Comparison of ENCODE assay signal across 9 cellular contexts in genomic region chr7:30321089-30321991, GRCh38. TPM values are rescaled to one million over a fixed set of nuclear protein-coding genes. Genes with fewer than 3 reads are reported as not detected.
DNase-seq lines count a peak whose midpoint lies in the region; ATAC-seq and TF ChIP-seq lines count a peak whose summit lies in the region.
"Had no signal": no experiment of that assay in that cellular context is flagged by ENCODE, and none has a peak within 500 bp of the region (broad histone marks: within the 10 kb centered on the region; RNA-seq: fewer than 3 reads in every experiment).

No MANE protein-coding gene starts in this region.

- H3K4me1 Mint-ChIP-seq in activated naive CD4-positive, alpha-beta T cell treated with anti-CD3 and anti-CD28 coated beads, Interleukin-2, amount 10 ng/mL, durations not matched to agents 7 days and 5 days, result peaks cover 52% of the 10 kb centered on the region
- peaks cover 62% of the 10 kb centered on the region for H3K4me1 Mint-ChIP-seq in activated CD4-positive, alpha-beta memory T cell treated with anti-CD3 and anti-CD28 coated beads, Interleukin-2, amount 10 ng/mL, durations not matched to agents 7 days and 5 days
- no peaks in the 10 kb centered on the region for H3K4me1 Mint-ChIP-seq in Caco-2 (ENCODE audit: low read depth, unreplicated experiment)

- POLR2A ChIA-PET in activated CD4-positive, alpha-beta memory T cell treated with anti-CD3 and anti-CD28 coated beads, Interleukin-2, amount 10 ng/mL, durations not matched to agents 7 days and 5 days (lab: Charles Lee), result interaction anchor here (1.1 to 3.7 kb wide), 13 partner anchors 8 to 295 kb away, joined by 3 to 83 read pairs (median 10); partner anchors contain the start of genes FKBP14, GARS1, NOD1 and ZNRF2
- POLR2A ChIA-PET in Caco-2 (lab: Charles Lee), result no interaction called here

- H3K4me1 ChIP-seq in iPS-18a (ENCODE audit: control insufficient read depth, low read depth, low read length), result peaks cover 55% of the 10 kb centered on the region
- H3K4me1 ChIP-seq in upper lobe of left lung, result peaks cover 6 to 20% (median 11%) of the 10 kb centered on the region in 4 donors
- H3K4me1 ChIP-seq in Caco-2, result no peaks in the 10 kb centered on the region

- H3K27me3 Mint-ChIP-seq in activated naive CD4-positive, alpha-beta T cell treated with anti-CD3 and anti-CD28 coated beads, Interleukin-2, amount 10 ng/mL, durations not matched to agents 7 days and 5 days, result no peaks in the 10 kb centered on the region
- no peaks in the 10 kb centered on the region for H3K27me3 Mint-ChIP-seq in activated CD4-positive, alpha-beta memory T cell treated with anti-CD3 and anti-CD28 coated beads, Interleukin-2, amount 10 ng/mL, durations not matched to agents 7 days and 5 days
- H3K27me3 Mint-ChIP-seq in Caco-2 (ENCODE audit: insufficient read depth, unreplicated experiment), result no peaks in the 10 kb centered on the region

- peak overlapping the region; percentile 27 for H3K9ac ChIP-seq in iPS-18a (ENCODE audit: low read length)

- peak overlapping the region; percentile 98 for H3K27ac Mint-ChIP-seq in activated naive CD4-positive, alpha-beta T cell treated with anti-CD3 and anti-CD28 coated beads, Interleukin-2, amount 10 ng/mL, durations not matched to agents 7 days and 5 days
- H3K27ac Mint-ChIP-seq in activated CD4-positive, alpha-beta memory T cell treated with anti-CD3 and anti-CD28 coated beads, Interleukin-2, amount 10 ng/mL, durations not matched to agents 7 days and 5 days, result peak overlapping the region; percentile 96
- H3K27ac Mint-ChIP-seq in Caco-2 (ENCODE audit: unreplicated experiment), result no peak overlapping the region

- intact Hi-C loops in Caco-2 (cut with micrococcal nuclease; ENCODE audit: unreplicated experiment), result no loop called here

- no peaks in the 10 kb centered on the region for H3K36me3 ChIP-seq in iPS-18a (ENCODE audit: control insufficient read depth, low read depth, low read length)
- H3K36me3 ChIP-seq in upper lobe of left lung, result peaks cover 0 to 2% (median 0%) of the 10 kb centered on the region in 4 donors
- H3K36me3 ChIP-seq in Caco-2 (ENCODE audit: control insufficient read depth, insufficient read depth, low read length), result no peaks in the 10 kb centered on the region

- TF ChIP-seq CTCF in upper lobe of left lung (IDR thresholded peaks at IDR 0.05) (no peak), Caco-2 (IDR thresholded peaks at IDR 0.05; ENCODE audit: insufficient read depth in 1 of 2, low read depth in 1 of 2, low read length in 1 of 2, severe bottlenecking in 1 of 2, unreplicated experiment in 1 of 2) (no peak)

- DNase-seq in activated naive CD4-positive, alpha-beta T cell treated with anti-CD3 and anti-CD28 coated beads, Interleukin-2, amount 10 ng/mL, durations not matched to agents 7 days and 5 days, result no peak
- DNase-seq in activated naive CD4-positive, alpha-beta T cell (lab: John Stamatoyannopoulos, UW), result no peak
- DNase-seq in activated CD4-positive, alpha-beta memory T cell treated with anti-CD3 and anti-CD28 coated beads, Interleukin-2, amount 10 ng/mL, durations not matched to agents 7 days and 5 days, result no peak
- DNase-seq in upper lobe of left lung (no peak), Caco-2 (no peak)
- DNase-seq: NCI-H1436 treated with DMSO at 0.1 percent for 48 hours had no signal

- no peak for TF ChIP-seq EP300 in upper lobe of left lung (IDR thresholded peaks at IDR 0.05)

- H3K4me3 Mint-ChIP-seq in activated naive CD4-positive, alpha-beta T cell treated with anti-CD3 and anti-CD28 coated beads, Interleukin-2, amount 10 ng/mL, durations not matched to agents 7 days and 5 days, result peak overlapping the region; percentile 61
- peak overlapping the region; percentile 73 for H3K4me3 Mint-ChIP-seq in activated CD4-positive, alpha-beta memory T cell treated with anti-CD3 and anti-CD28 coated beads, Interleukin-2, amount 10 ng/mL, durations not matched to agents 7 days and 5 days
- no peak overlapping the region for H3K4me3 Mint-ChIP-seq in Caco-2 (ENCODE audit: unreplicated experiment)

- H3K4me3 ChIP-seq in iPS-18a (ENCODE audit: low read length) (peak overlapping the region; percentile 21), upper lobe of left lung (peak overlapping the region in 2 of 4 donors; percentile 15 to 25), Caco-2 (ENCODE audit: low read depth, low read length) (no peak overlapping the region)

- peak overlapping the region; percentile 81 for H3K27ac ChIP-seq in iPS-18a (ENCODE audit: low read length)
- H3K27ac ChIP-seq in upper lobe of left lung, result peak overlapping the region; percentile 49 to 71 (median 62)

- WGBS in upper lobe of left lung, 2 donors, result 43 to 45% methylated on average over 8 of the region's 8 CpGs

- H3K9me3 ChIP-seq in iPS-18a (ENCODE audit: control insufficient read depth, low read depth, low read length), result no peaks in the 10 kb centered on the region
- H3K9me3 ChIP-seq in upper lobe of left lung, result no peaks in the 10 kb centered on the region
- H3K9me3 ChIP-seq in Caco-2, result no peaks in the 10 kb centered on the region

- ATAC-seq in upper lobe of left lung (ENCODE audit: low FRiP score in 2 of 2), result peak in 1 of 2 donors; percentile 67
- no peak for ATAC-seq in HG02763 (IDR thresholded peaks at IDR 0.05; ENCODE audit: unreplicated experiment)
- no peak for ATAC-seq in GM21515 (IDR thresholded peaks at IDR 0.05; ENCODE audit: unreplicated experiment)

- H3K36me3 Mint-ChIP-seq in activated naive CD4-positive, alpha-beta T cell treated with anti-CD3 and anti-CD28 coated beads, Interleukin-2, amount 10 ng/mL, durations not matched to agents 7 days and 5 days, result peaks cover 21% of the 10 kb centered on the region
- peaks cover 13% of the 10 kb centered on the region for H3K36me3 Mint-ChIP-seq in activated CD4-positive, alpha-beta memory T cell treated with anti-CD3 and anti-CD28 coated beads, Interleukin-2, amount 10 ng/mL, durations not matched to agents 7 days and 5 days (ENCODE audit: low read depth)
- H3K36me3 Mint-ChIP-seq in Caco-2 (ENCODE audit: insufficient read depth, unreplicated experiment), result no peaks in the 10 kb centered on the region

- CTCF ChIA-PET in activated naive CD4-positive, alpha-beta T cell treated with anti-CD3 and anti-CD28 coated beads, Interleukin-2, amount 10 ng/mL, durations not matched to agents 7 days and 5 days (lab: Charles Lee), result interaction anchor here (1.5 to 2.7 kb wide), 3 partner anchors 9 to 28 kb away, joined by 9 to 13 read pairs (median 10); no protein-coding TSS in a partner anchor
- CTCF ChIA-PET in activated CD4-positive, alpha-beta memory T cell treated with anti-CD3 and anti-CD28 coated beads, Interleukin-2, amount 10 ng/mL, durations not matched to agents 7 days and 5 days (lab: Charles Lee), result interaction anchor here (0.9 to 1.9 kb wide), 4 partner anchors 9 to 43 kb away, joined by 3 to 8 read pairs (median 6); no protein-coding TSS in a partner anchor
- CTCF ChIA-PET in Caco-2 (lab: Charles Lee), result no interaction called here

- H3K27me3 ChIP-seq in iPS-18a (ENCODE audit: control insufficient read depth, insufficient read depth, low read length), result no peaks in the 10 kb centered on the region
- no peaks in the 10 kb centered on the region for H3K27me3 ChIP-seq in upper lobe of left lung
- no peaks in the 10 kb centered on the region for H3K27me3 ChIP-seq in Caco-2 (replicated peaks; ENCODE audit: control insufficient read depth, insufficient read depth, low read length)

- peaks cover 2% of the 10 kb centered on the region for H3K9me3 Mint-ChIP-seq in activated naive CD4-positive, alpha-beta T cell treated with anti-CD3 and anti-CD28 coated beads, Interleukin-2, amount 10 ng/mL, durations not matched to agents 7 days and 5 days
- H3K9me3 Mint-ChIP-seq in activated CD4-positive, alpha-beta memory T cell treated with anti-CD3 and anti-CD28 coated beads, Interleukin-2, amount 10 ng/mL, durations not matched to agents 7 days and 5 days, result no peaks in the 10 kb centered on the region
- no peaks in the 10 kb centered on the region for H3K9me3 Mint-ChIP-seq in Caco-2 (ENCODE audit: unreplicated experiment)

- no TSS peak for BruUV-seq in Caco-2 (replicated peaks; lab: Mats Ljungman, UMichigan)

- TF ChIP-seq POLR2A in upper lobe of left lung (IDR thresholded peaks at IDR 0.05), result no peak

RNA-seq across cellular contexts. Expression of gene ZNRF2, which starts 36.9 kb away (rescaled TPM):
- total RNA-seq in activated CD4-positive, alpha-beta memory T cell treated with anti-CD3 and anti-CD28 coated beads, Interleukin-2, amount 10 ng/mL, durations not matched to agents 7 days and 5 days, result 10 to 100 TPM; 17.9 to 18.5 TPM
- total RNA-seq in upper lobe of left lung (10 to 100 TPM; 20.2 to 44.1 (median 27.1) TPM), Caco-2 (2022) (8.2 and 9.0 TPM in 2 replicates)
